ENCODE assay signal across 14 cellular contexts in genomic region chr6:20876016-20876415, GRCh38.
DNase-seq lines count a peak whose midpoint lies in the region; ATAC-seq and TF ChIP-seq lines count a peak whose summit lies in the region.
"Had no signal": no experiment of that assay in that cellular context is flagged by ENCODE, and none has a peak within 500 bp of the region (broad histone marks: within the 10 kb centered on the region; RNA-seq: fewer than 3 reads in every experiment).

No MANE protein-coding gene starts in this region.

- H3K27me3 ChIP-seq in mesendoderm (ENCODE audit: insufficient read depth, low read length, poor library complexity) = no peaks in the 10 kb centered on the region
- H3K27me3 ChIP-seq in Peyer's patch = no peaks in the 10 kb centered on the region
- H3K27me3 ChIP-seq: gastroesophageal sphincter, spleen had no signal

- H2AK5ac ChIP-seq in mesendoderm (ENCODE audit: low read length) = no peak overlapping the region

- peaks cover 74% of the 10 kb centered on the region for H3K4me1 Mint-ChIP-seq in brain
- H3K4me1 Mint-ChIP-seq in effector memory CD8-positive, alpha-beta T cell (ENCODE audit: low read depth in 2 of 2) = peaks cover 0 to 4% of the 10 kb centered on the region in 2 donors

- H3K4me3 ChIP-seq in mesendoderm (ENCODE audit: low read length) (no peak overlapping the region), Peyer's patch (no peak overlapping the region)
- H3K4me3 ChIP-seq: gastroesophageal sphincter, spleen had no signal

- H2BK5ac ChIP-seq in mesendoderm (ENCODE audit: low read length) = no peak overlapping the region

- WGBS in mesendoderm (ENCODE audit: extremely low coverage, insufficient coverage, low lambda C conversion rate) = no CpG with 5 or more reads among the region's 2 CpGs

- no peak overlapping the region for H4K8ac ChIP-seq in mesendoderm (ENCODE audit: low read depth, low read length)

- no peak overlapping the region for H4K5ac ChIP-seq in mesendoderm (ENCODE audit: low read length)

- no peaks in the 10 kb centered on the region for H3K79me1 ChIP-seq in mesendoderm (ENCODE audit: low read length)

- no peak for ATAC-seq in activated CD4-positive, CD25-positive, alpha-beta regulatory T cell treated with anti-CD3 and anti-CD28 coated beads, Interleukin-2, amount 50 U/mL, for 24 hours
- ATAC-seq in effector memory CD8-positive, alpha-beta T cell (replicated peaks) = no peak
- ATAC-seq: gastroesophageal sphincter had no signal

- no peak for TF ChIP-seq POLR2A in Peyer's patch (IDR thresholded peaks at IDR 0.05)

- H3K36me3 ChIP-seq in mesendoderm (ENCODE audit: control insufficient read depth, insufficient read depth, low read length) (no peaks in the 10 kb centered on the region), Peyer's patch (no peaks in the 10 kb centered on the region)
- H3K36me3 ChIP-seq: gastroesophageal sphincter, spleen had no signal

- H3K4ac ChIP-seq in mesendoderm (ENCODE audit: low read depth, low read length) = no peak overlapping the region

- peak overlapping the region; percentile 81 to 91 (median 89) for H3K27ac Mint-ChIP-seq in brain
- peak overlapping the region in 1 of 2 donors; percentile 22 for H3K27ac Mint-ChIP-seq in effector memory CD8-positive, alpha-beta T cell
- H3K27ac Mint-ChIP-seq: activated naive CD8-positive, alpha-beta T cell had no signal

- TF ChIP-seq CTCF in brain (conservative IDR thresholded peaks at IDR 0.05) (no peak), Peyer's patch (IDR thresholded peaks at IDR 0.05) (no peak)

- H3K4me2 ChIP-seq in mesendoderm (ENCODE audit: low read length) = no peak overlapping the region

- peaks cover 16% of the 10 kb centered on the region for H3K4me1 ChIP-seq in mesendoderm (ENCODE audit: control insufficient read depth, low read depth, low read length)
- peaks cover 0 to 3% (median 0%) of the 10 kb centered on the region in 4 donors for H3K4me1 ChIP-seq in Peyer's patch
- H3K4me1 ChIP-seq: gastroesophageal sphincter, spleen had no signal

- no peak overlapping the region for H3K56ac ChIP-seq in mesendoderm (ENCODE audit: low read length)

- H3K18ac ChIP-seq in mesendoderm (ENCODE audit: low read length) = peak overlapping the region; percentile 68

- H3K27ac ChIP-seq in mesendoderm (ENCODE audit: low read depth, low read length) = no peak overlapping the region
- no peak overlapping the region for H3K27ac ChIP-seq in Peyer's patch
- H3K27ac ChIP-seq: gastroesophageal sphincter, spleen had no signal

- H3K79me2 ChIP-seq in mesendoderm (ENCODE audit: control insufficient read depth, insufficient read depth, low read length) = no peaks in the 10 kb centered on the region

- no peaks in the 10 kb centered on the region for H3K9me3 ChIP-seq in Peyer's patch
- H3K9me3 ChIP-seq: gastroesophageal sphincter, spleen had no signal

- peaks cover 2% of the 10 kb centered on the region for H3K27me3 Mint-ChIP-seq in brain
- H3K27me3 Mint-ChIP-seq in effector memory CD8-positive, alpha-beta T cell = no peaks in the 10 kb centered on the region
- H3K27me3 Mint-ChIP-seq: activated naive CD8-positive, alpha-beta T cell had no signal

- no peaks in the 10 kb centered on the region for H3K9me3 Mint-ChIP-seq in brain
- H3K9me3 Mint-ChIP-seq in effector memory CD8-positive, alpha-beta T cell = no peaks in the 10 kb centered on the region

- peak; percentile 41 for DNase-seq in AG20443 (ENCODE audit: low spot score)
- peak; percentile 70 for DNase-seq in HS-5 (ENCODE audit: low read depth)
- peak; percentile 48 for DNase-seq in mesendoderm
- DNase-seq in activated T-cell treated with anti-CD3 and anti-CD28 coated beads, Interleukin-2, amount 50 U/mL, for 1 hour = no peak
- no peak for DNase-seq in effector memory CD8-positive, alpha-beta T cell
- no peak for DNase-seq in Peyer's patch
- DNase-seq: activated CD4-positive, alpha-beta T cell treated with anti-CD3 and anti-CD28 coated beads, Interleukin-2, amount 50 U/mL, for 1 hour; NCI-H1436; Right ventricle myocardium superior; spleen had no signal

- peak overlapping the region; percentile 64 for H2BK15ac ChIP-seq in mesendoderm (replicated peaks; ENCODE audit: low read depth)

- no peak overlapping the region for H3K9ac ChIP-seq in mesendoderm (ENCODE audit: low read length)

- H3K36me3 Mint-ChIP-seq in brain = no peaks in the 10 kb centered on the region
- H3K36me3 Mint-ChIP-seq in effector memory CD8-positive, alpha-beta T cell (ENCODE audit: insufficient read depth) = no peaks in the 10 kb centered on the region

- H3K23ac ChIP-seq in mesendoderm (ENCODE audit: low read length) = no peak overlapping the region

- H2BK120ac ChIP-seq in mesendoderm (ENCODE audit: low read depth, low read length) = no peak overlapping the region

- H3K4me3 Mint-ChIP-seq in brain = peak overlapping the region in 4 of 5 experiments; percentile 6 to 49 (median 28)
- H3K4me3 Mint-ChIP-seq in effector memory CD8-positive, alpha-beta T cell = no peak overlapping the region
- H3K4me3 Mint-ChIP-seq: activated naive CD8-positive, alpha-beta T cell had no signal

Comparison
In these comparisons a context has a peak if more than half of its experiments do, and no peak if none do; other contexts are left out.
1. DNase-seq: peak in AG20443 (single experiment), HS-5 (single experiment) and mesendoderm (single experiment); none in activated T-cell treated with anti-CD3 and anti-CD28 coated beads, Interleukin-2, amount 50 U/mL, for 1 hour (single experiment), effector memory CD8-positive, alpha-beta T cell (0 of 3) and Peyer's patch (0 of 3).
2. H3K4me3 Mint-ChIP-seq: peak in brain (4 of 5); none in effector memory CD8-positive, alpha-beta T cell (0 of 2).